ENCODE assay signal across 8 cellular contexts in the genomic region with DNA sequence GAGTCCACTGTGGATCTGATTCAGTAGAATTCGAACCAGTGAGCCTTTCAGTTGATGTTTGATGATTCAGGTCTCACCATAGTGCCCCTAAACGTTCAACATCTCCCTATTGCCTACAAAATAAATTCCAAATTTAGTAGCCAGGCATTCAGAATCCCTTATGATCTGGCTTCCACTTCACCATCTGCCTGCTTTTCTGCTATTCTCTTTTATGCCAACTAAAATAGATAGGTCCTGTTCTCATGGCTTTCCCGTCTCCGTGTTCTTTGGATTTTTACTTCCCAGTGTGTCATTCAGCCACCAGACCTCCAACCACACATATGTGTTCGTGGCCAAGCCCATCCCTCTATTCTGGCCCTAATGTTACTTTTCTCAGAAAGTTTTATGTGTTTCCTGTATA.
"Had no signal": no experiment of that assay in that cellular context is flagged by ENCODE, and none has a peak within 500 bp of the region (broad histone marks: within the 10 kb centered on the region; RNA-seq: fewer than 3 reads in every experiment).

No MANE protein-coding gene starts in this region.

- H3K36me3 ChIP-seq: HAP-1 had no signal

- H3K4me3 ChIP-seq: GM23248, HAP-1, K562 had no signal

- H2AFZ ChIP-seq: GM23248 had no signal

- H3K9ac ChIP-seq: GM23248 had no signal

- H3K4me1 ChIP-seq: HAP-1 had no signal

- H3K27ac Mint-ChIP-seq: HFFc6 had no signal

- H3K9me3 ChIP-seq: HAP-1 had no signal

- H3K27ac ChIP-seq: GM23248 had no signal

- DNase-seq: GM23248, GOT3, H7, HFFc6, IMR-90, KG1 had no signal

- H3K4me3 Mint-ChIP-seq: HFFc6 had no signal
